ENCODE assay signal across 8 cellular contexts in genomic region chr18:32158108-32158624, GRCh38. TPM values are rescaled to one million over a fixed set of nuclear protein-coding genes. Genes with fewer than 3 reads are reported as not detected.
DNase-seq lines count a peak whose midpoint lies in the region; ATAC-seq and TF ChIP-seq lines count a peak whose summit lies in the region.

No MANE protein-coding gene starts in this region.

- peak; percentile 88 for TF ChIP-seq CTCF in HEK293 (tag by site-specific recombination; IDR thresholded peaks at IDR 0.05)
- peak; percentile 94 for TF ChIP-seq CTCF in foreskin keratinocyte (conservative IDR thresholded peaks at IDR 0.05)
- TF ChIP-seq CTCF in osteoblast (IDR thresholded peaks at IDR 0.05; ENCODE audit: extremely low read depth, low read depth, low read length), result peak; percentile 84
- TF ChIP-seq CTCF in thoracic aorta (IDR thresholded peaks at IDR 0.05), result peak; percentile 86

- H3K27ac ChIP-seq in HEK293 (ENCODE audit: extremely low read depth, low read depth, low read length) (no peak overlapping the region), foreskin keratinocyte (no peak overlapping the region), osteoblast (ENCODE audit: low read depth, low read length) (no peak overlapping the region), thoracic aorta (no peak overlapping the region)

- no peaks in the 10 kb centered on the region for H3K79me2 ChIP-seq in osteoblast (ENCODE audit: insufficient read depth, low read length)

- H3K4me1 ChIP-seq in HEK293 (ENCODE audit: control insufficient read depth, insufficient read depth, low read length) (no peaks in the 10 kb centered on the region), foreskin keratinocyte (no peaks in the 10 kb centered on the region), osteoblast (ENCODE audit: insufficient read depth, low read length) (peaks cover 4% of the 10 kb centered on the region), thoracic aorta (ENCODE audit: control insufficient read depth in 1 of 2, low read depth in 2 of 2) (peaks cover 0 to 6% of the 10 kb centered on the region in 2 donors)

- H3K27me3 ChIP-seq in MG63 (no peaks in the 10 kb centered on the region), foreskin keratinocyte (no peaks in the 10 kb centered on the region), osteoblast (ENCODE audit: insufficient read depth, low read length) (no peaks in the 10 kb centered on the region), thoracic aorta (replicated peaks; ENCODE audit: insufficient read depth) (no peaks in the 10 kb centered on the region)

- H4K20me1 ChIP-seq in osteoblast (ENCODE audit: insufficient read depth, low read length), result no peaks in the 10 kb centered on the region

- CTCF ChIA-PET in HEK293 (lab: Yijun Ruan, JAX), result interaction anchor here (0.5 to 5.1 kb wide), 63 partner anchors 8 to 1397 kb away, joined by 3 to 53 read pairs (median 4); partner anchors contain the start of genes GAREM1 and RNF125

- ATAC-seq in foreskin keratinocyte, result peak; percentile 97
- peak; percentile 76 for ATAC-seq in thoracic aorta (ENCODE audit: insufficient number of reproducible peaks, low FRiP score, low read depth)

- DNase-seq in GM03348 (ENCODE audit: low spot score) (peak; percentile 89), MG63 (peak; percentile 59), SHP77 treated with DMSO at 0.1 percent for 48 hours (lab: John Stamatoyannopoulos, UW) (peak; percentile 88), foreskin keratinocyte (peak; percentile 46 to 76), osteoblast (ENCODE audit: insufficient read length, low spot score, missing footprints) (peak; percentile 87), thoracic aorta (ENCODE audit: low spot score) (peak; percentile 25)
- peak; percentile 86 for DNase-seq in activated effector memory CD4-positive, alpha-beta T cell treated with anti-CD3 and anti-CD28 coated beads, Interleukin-2, amount 50 U/mL, for 16 hours

- H2AFZ ChIP-seq in osteoblast (ENCODE audit: low read length), result peak overlapping the region; percentile 56

- H3K9me3 ChIP-seq in HEK293 (ENCODE audit: control insufficient read depth, insufficient read depth, low read depth, low read length) (no peaks in the 10 kb centered on the region), MG63 (no peaks in the 10 kb centered on the region), osteoblast (ENCODE audit: low read depth, low read length) (no peaks in the 10 kb centered on the region), thoracic aorta (no peaks in the 10 kb centered on the region)

- H3K36me3 ChIP-seq in HEK293 (ENCODE audit: control insufficient read depth in 2 of 2, insufficient read depth in 1 of 2, low read length in 2 of 2) (no peaks in the 10 kb centered on the region), MG63 (no peaks in the 10 kb centered on the region), osteoblast (ENCODE audit: insufficient read depth, low read length) (no peaks in the 10 kb centered on the region), thoracic aorta (no peaks in the 10 kb centered on the region)

- POLR2A ChIA-PET in HEK293 (lab: Yijun Ruan, JAX), result interaction anchor here (0.6 to 1.6 kb wide), 5 partner anchors 114 to 313 kb away, joined by 3 to 6 read pairs (median 3); partner anchors contain the start of gene GAREM1

- H3K4me3 ChIP-seq in HEK293 (ENCODE audit: low read depth, low read length) (peak overlapping the region; percentile 14), MG63 (no peak overlapping the region), osteoblast (ENCODE audit: insufficient read depth, low read length) (peak overlapping the region; percentile 61), thoracic aorta (peak overlapping the region; percentile 45)

- peak overlapping the region; percentile 89 for H3K4me2 ChIP-seq in osteoblast (ENCODE audit: insufficient read depth, low read length)

TF ChIP-seq in HEK293, 187 proteins besides CTCF, POLR2A, EP300 and RAD21 (continues in another document):
- TF ChIP-seq ZNF354C (tag by site-specific recombination; IDR thresholded peaks at IDR 0.05; ENCODE audit: borderline replicate concordance, low read depth) (no peak), ZNF707 (tag by site-specific recombination; IDR thresholded peaks at IDR 0.05) (no peak), FEZF1 (tag by site-specific recombination; IDR thresholded peaks at IDR 0.05) (peak; percentile 87), ZNF248 (tag by site-specific recombination; IDR thresholded peaks at IDR 0.05) (no peak), GLIS2 (tag by site-specific recombination; IDR thresholded peaks at IDR 0.05) (no peak), ZNF777 (tag by site-specific recombination; IDR thresholded peaks at IDR 0.05; ENCODE audit: borderline replicate concordance) (no peak), ATF2 (tag by site-specific recombination; IDR thresholded peaks at IDR 0.05; ENCODE audit: low read depth) (no peak), AEBP2 (tag by site-specific recombination; IDR thresholded peaks at IDR 0.05; ENCODE audit: borderline replicate concordance) (no peak), ZSCAN16 (tag by site-specific recombination; IDR thresholded peaks at IDR 0.05) (no peak), ZNF473 (tag by site-specific recombination; IDR thresholded peaks at IDR 0.05) (no peak), ZNF560 (tag by site-specific recombination; IDR thresholded peaks at IDR 0.05; ENCODE audit: borderline replicate concordance) (no peak), HOXC10 (CRISPR knock-in tag; IDR thresholded peaks at IDR 0.05) (no peak), ZBTB8A (tag by site-specific recombination; IDR thresholded peaks at IDR 0.05) (0 out of 2 replicates have a peak, but pooled peaks have one; percentile 17), PRDM6 (tag by site-specific recombination; IDR thresholded peaks at IDR 0.05) (peak; percentile 64; the same call in 1 of the 2 replicates), ZNF555 (tag by site-specific recombination; conservative IDR thresholded peaks at IDR 0.05) (no peak), ZNF133 (tag by site-specific recombination; IDR thresholded peaks at IDR 0.05) (no peak), ZBTB21 (tag by site-specific recombination; IDR thresholded peaks at IDR 0.05) (no peak), ZNF174 (tag by site-specific recombination; IDR thresholded peaks at IDR 0.05) (no peak), ZBTB17 (tag by site-specific recombination; IDR thresholded peaks at IDR 0.05) (peak; percentile 90), ZNF571 (tag by site-specific recombination; IDR thresholded peaks at IDR 0.05) (no peak), ZNF580 (tag by site-specific recombination; IDR thresholded peaks at IDR 0.05) (0 out of 2 replicates have a peak, but pooled peaks have one; percentile 59), ZNF664 (tag by site-specific recombination; IDR thresholded peaks at IDR 0.05) (no peak), HOXD13 (CRISPR knock-in tag; IDR thresholded peaks at IDR 0.05; ENCODE audit: borderline replicate concordance) (no peak), ZNF48 (tag by site-specific recombination; IDR thresholded peaks at IDR 0.05) (no peak), IKZF3 (tag by site-specific recombination; IDR thresholded peaks at IDR 0.05) (peak; percentile 92), ZNF776 (tag by site-specific recombination; IDR thresholded peaks at IDR 0.05; ENCODE audit: borderline replicate concordance) (no peak), ZNF169 (tag by site-specific recombination; IDR thresholded peaks at IDR 0.05) (no peak)

RNA-seq across cellular contexts. Expression of gene MEP1B, which starts 31.7 kb away (rescaled TPM):
- total RNA-seq in MG63 (2014; rRNA removed; shearing (Covaris generic); ENCODE audit: low replicate concordance), result 0.20 TPM in 1 of 2 replicates, not detected in the other
- total RNA-seq in foreskin keratinocyte (not detected in 2 replicates), osteoblast (not detected in 2 replicates), thoracic aorta (not detected)
- polyA plus RNA-seq in foreskin keratinocyte, result not detected in 2 replicates

Comparison
In these comparisons a context has a peak if more than half of its experiments do, and no peak if none do; other contexts are left out.
1. DNase-seq: peak in every context shown above with its lines; median percentile 89 in GM03348; 88 in SHP77 treated with DMSO at 0.1 percent for 48 hours; 87 in osteoblast; 86 in activated effector memory CD4-positive, alpha-beta T cell treated with anti-CD3 and anti-CD28 coated beads, Interleukin-2, amount 50 U/mL, for 16 hours; 61 in foreskin keratinocyte; 59 in MG63; 25 in thoracic aorta.